1 cellular context compared by ENCODE assay signal in genomic region chr9:130363755-130364404, GRCh38.
TF ChIP-seq lines count a peak whose summit lies in the region.

No MANE protein-coding gene starts in this region.

TF ChIP-seq in HEK293, 187 proteins besides CTCF, POLR2A, EP300 and RAD21 (continued from another document):
- TF ChIP-seq, protein P1, sequence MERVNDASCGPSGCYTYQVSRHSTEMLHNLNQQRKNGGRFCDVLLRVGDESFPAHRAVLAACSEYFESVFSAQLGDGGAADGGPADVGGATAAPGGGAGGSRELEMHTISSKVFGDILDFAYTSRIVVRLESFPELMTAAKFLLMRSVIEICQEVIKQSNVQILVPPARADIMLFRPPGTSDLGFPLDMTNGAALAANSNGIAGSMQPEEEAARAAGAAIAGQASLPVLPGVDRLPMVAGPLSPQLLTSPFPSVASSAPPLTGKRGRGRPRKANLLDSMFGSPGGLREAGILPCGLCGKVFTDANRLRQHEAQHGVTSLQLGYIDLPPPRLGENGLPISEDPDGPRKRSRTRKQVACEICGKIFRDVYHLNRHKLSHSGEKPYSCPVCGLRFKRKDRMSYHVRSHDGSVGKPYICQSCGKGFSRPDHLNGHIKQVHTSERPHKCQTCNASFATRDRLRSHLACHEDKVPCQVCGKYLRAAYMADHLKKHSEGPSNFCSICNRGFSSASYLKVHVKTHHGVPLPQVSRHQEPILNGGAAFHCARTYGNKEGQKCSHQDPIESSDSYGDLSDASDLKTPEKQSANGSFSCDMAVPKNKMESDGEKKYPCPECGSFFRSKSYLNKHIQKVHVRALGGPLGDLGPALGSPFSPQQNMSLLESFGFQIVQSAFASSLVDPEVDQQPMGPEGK (tag by site-specific recombination; IDR thresholded peaks at IDR 0.05): no peak
- TF ChIP-seq KLF10 (tag by site-specific recombination; IDR thresholded peaks at IDR 0.05) (no peak), KLF16 (tag by site-specific recombination; IDR thresholded peaks at IDR 0.05) (no peak), BCL6B (tag by site-specific recombination; IDR thresholded peaks at IDR 0.05) (no peak), ZNF549 (tag by site-specific recombination; IDR thresholded peaks at IDR 0.05) (no peak), ZNF48 (tag by site-specific recombination; IDR thresholded peaks at IDR 0.05) (no peak), ZSCAN18 (tag by site-specific recombination; IDR thresholded peaks at IDR 0.05) (no peak), ZNF366 (tag by site-specific recombination; conservative IDR thresholded peaks at IDR 0.05) (peak; percentile 97), ZNF670 (tag by site-specific recombination; IDR thresholded peaks at IDR 0.05; ENCODE audit: low read depth) (no peak), ZBTB48 (tag by site-specific recombination; IDR thresholded peaks at IDR 0.05) (no peak), ZNF121 (tag by site-specific recombination; IDR thresholded peaks at IDR 0.05) (0 out of 2 replicates have a peak, but pooled peaks have one; percentile 28), ZNF529 (tag by site-specific recombination; IDR thresholded peaks at IDR 0.05; ENCODE audit: insufficient replicate concordance) (no peak), ZNF157 (tag by site-specific recombination; IDR thresholded peaks at IDR 0.05) (no peak), ZNF707 (tag by site-specific recombination; IDR thresholded peaks at IDR 0.05) (no peak), ZNF626 (tag by site-specific recombination; IDR thresholded peaks at IDR 0.05) (no peak)
- TF ChIP-seq, protein P2, sequence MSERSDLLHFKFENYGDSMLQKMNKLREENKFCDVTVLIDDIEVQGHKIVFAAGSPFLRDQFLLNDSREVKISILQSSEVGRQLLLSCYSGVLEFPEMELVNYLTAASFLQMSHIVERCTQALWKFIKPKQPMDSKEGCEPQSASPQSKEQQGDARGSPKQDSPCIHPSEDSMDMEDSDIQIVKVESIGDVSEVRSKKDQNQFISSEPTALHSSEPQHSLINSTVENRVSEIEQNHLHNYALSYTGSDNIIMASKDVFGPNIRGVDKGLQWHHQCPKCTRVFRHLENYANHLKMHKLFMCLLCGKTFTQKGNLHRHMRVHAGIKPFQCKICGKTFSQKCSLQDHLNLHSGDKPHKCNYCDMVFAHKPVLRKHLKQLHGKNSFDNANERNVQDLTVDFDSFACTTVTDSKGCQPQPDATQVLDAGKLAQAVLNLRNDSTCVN (tag by site-specific recombination; optimal IDR thresholded peaks at IDR 0.05): no peak
- TF ChIP-seq, protein P3, sequence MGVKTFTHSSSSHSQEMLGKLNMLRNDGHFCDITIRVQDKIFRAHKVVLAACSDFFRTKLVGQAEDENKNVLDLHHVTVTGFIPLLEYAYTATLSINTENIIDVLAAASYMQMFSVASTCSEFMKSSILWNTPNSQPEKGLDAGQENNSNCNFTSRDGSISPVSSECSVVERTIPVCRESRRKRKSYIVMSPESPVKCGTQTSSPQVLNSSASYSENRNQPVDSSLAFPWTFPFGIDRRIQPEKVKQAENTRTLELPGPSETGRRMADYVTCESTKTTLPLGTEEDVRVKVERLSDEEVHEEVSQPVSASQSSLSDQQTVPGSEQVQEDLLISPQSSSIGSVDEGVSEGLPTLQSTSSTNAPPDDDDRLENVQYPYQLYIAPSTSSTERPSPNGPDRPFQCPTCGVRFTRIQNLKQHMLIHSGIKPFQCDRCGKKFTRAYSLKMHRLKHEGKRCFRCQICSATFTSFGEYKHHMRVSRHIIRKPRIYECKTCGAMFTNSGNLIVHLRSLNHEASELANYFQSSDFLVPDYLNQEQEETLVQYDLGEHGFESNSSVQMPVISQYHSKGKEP (tag by site-specific recombination; IDR thresholded peaks at IDR 0.05): no peak
